Comparison of ENCODE assay signal across 8 cellular contexts in genomic region chr13:41193919-41194824, GRCh38. TPM values are rescaled to one million over a fixed set of nuclear protein-coding genes. Genes with fewer than 3 reads are reported as not detected.
A peak's percentile ranks its signal among the peaks of the same experiment; 100 is the strongest.
DNase-seq lines count a peak whose midpoint lies in the region; ATAC-seq and TF ChIP-seq lines count a peak whose summit lies in the region.

Gene KBTBD7, minus strand, starts transcription at chr13:41194569. Its CDS starts 312 bp downstream, at chr13:41194257.

- peak within 1 kb of the TSS; percentile 85 for H2AFZ ChIP-seq in SU-DHL-6 (ENCODE audit: low read depth, low read length, severe bottlenecking)
- H2AFZ ChIP-seq in osteoblast (ENCODE audit: low read length) = peak within 1 kb of the TSS; percentile 95

- H3K27me3 ChIP-seq in SU-DHL-6 (ENCODE audit: low read length) = no peaks in the 10 kb centered on the region
- H3K27me3 ChIP-seq in osteoblast (ENCODE audit: insufficient read depth, low read length) = no peaks in the 10 kb centered on the region
- H3K27me3 ChIP-seq in thoracic aorta (replicated peaks; ENCODE audit: insufficient read depth) = no peaks in the 10 kb centered on the region

- H3K4me3 ChIP-seq in GM12875 (ENCODE audit: low read depth, low read length) (peak within 1 kb of the TSS; percentile 69), SU-DHL-6 (ENCODE audit: insufficient read depth, low read length, poor library complexity, severe bottlenecking) (peak within 1 kb of the TSS; percentile 66), osteoblast (ENCODE audit: insufficient read depth, low read length) (peak within 1 kb of the TSS; percentile 69), thoracic aorta (peak within 1 kb of the TSS; percentile 71)

- peak within 1 kb of the TSS; percentile 65 for H3K9ac ChIP-seq in SU-DHL-6 (ENCODE audit: low read length)

- H3K79me2 ChIP-seq in SU-DHL-6 (ENCODE audit: insufficient read depth, low read length) = no peaks in the 10 kb centered on the region
- H3K79me2 ChIP-seq in osteoblast (ENCODE audit: insufficient read depth, low read length) = peaks cover 9% of the 10 kb centered on the region

- peaks cover 25% of the 10 kb centered on the region for H3K4me1 Mint-ChIP-seq in activated naive CD8-positive, alpha-beta T cell treated with anti-CD3 and anti-CD28 coated beads, Interleukin-2, amount 10 ng/mL, durations not matched to agents 7 days and 5 days

- H3K27ac ChIP-seq in SU-DHL-6 (ENCODE audit: low read depth, low read length) (peak within 1 kb of the TSS; percentile 37), osteoblast (ENCODE audit: low read depth, low read length) (peak within 1 kb of the TSS; percentile 88), thoracic aorta (peak within 1 kb of the TSS; percentile 57 to 82)

- peaks cover 18% of the 10 kb centered on the region for H3K36me3 ChIP-seq in SU-DHL-6 (ENCODE audit: low read length)
- H3K36me3 ChIP-seq in osteoblast (ENCODE audit: insufficient read depth, low read length) = no peaks in the 10 kb centered on the region
- no peaks in the 10 kb centered on the region for H3K36me3 ChIP-seq in thoracic aorta

- POLR2A ChIA-PET in activated naive CD8-positive, alpha-beta T cell treated with anti-CD3 and anti-CD28 coated beads, Interleukin-2, amount 10 ng/mL, durations not matched to agents 7 days and 5 days (lab: Charles Lee) = interaction anchor here (0.6 to 1.0 kb wide), 4 partner anchors 62 to 135 kb away, joined by 3 to 5 read pairs (median 4); partner anchors contain the start of gene KBTBD6

- no peaks in the 10 kb centered on the region for H3K9me2 ChIP-seq in SU-DHL-6 (replicated peaks; ENCODE audit: insufficient read depth, low read length)

- H4K20me1 ChIP-seq in SU-DHL-6 (ENCODE audit: low read depth, low read length) (no peaks in the 10 kb centered on the region), osteoblast (ENCODE audit: insufficient read depth, low read length) (no peaks in the 10 kb centered on the region)

- DNase-seq in NCI-H1417 (lab: John Stamatoyannopoulos, UW) (peak; percentile 88 to 92 (median 88)), head of caudate nucleus (peak; percentile 87 to 99 (median 96)), osteoblast (ENCODE audit: insufficient read length, low spot score, missing footprints) (peak; percentile 97), thoracic aorta (ENCODE audit: low spot score) (peak; percentile 80)
- peak; percentile 91 for DNase-seq in activated naive CD8-positive, alpha-beta T cell treated with anti-CD3 and anti-CD28 coated beads, Interleukin-2, amount 10 ng/mL, durations not matched to agents 7 days and 5 days

- H3K4me1 ChIP-seq in osteoblast (ENCODE audit: insufficient read depth, low read length) = peaks cover 3% of the 10 kb centered on the region
- H3K4me1 ChIP-seq in thoracic aorta (ENCODE audit: control insufficient read depth in 1 of 2, low read depth in 2 of 2) = peaks cover 4 to 26% of the 10 kb centered on the region in 2 donors

- peak within 1 kb of the TSS; percentile 95 for H3K4me3 Mint-ChIP-seq in activated naive CD8-positive, alpha-beta T cell treated with anti-CD3 and anti-CD28 coated beads, Interleukin-2, amount 10 ng/mL, durations not matched to agents 7 days and 5 days

- peaks cover 38% of the 10 kb centered on the region for H3K36me3 Mint-ChIP-seq in activated naive CD8-positive, alpha-beta T cell treated with anti-CD3 and anti-CD28 coated beads, Interleukin-2, amount 10 ng/mL, durations not matched to agents 7 days and 5 days

- peak within 1 kb of the TSS; percentile 65 for H3K4me2 ChIP-seq in SU-DHL-6 (ENCODE audit: low read depth, low read length, poor library complexity, severe bottlenecking)
- H3K4me2 ChIP-seq in osteoblast (ENCODE audit: insufficient read depth, low read length) = peak within 1 kb of the TSS; percentile 87

- peak; percentile 97 for ATAC-seq in HG02763 (IDR thresholded peaks at IDR 0.05; ENCODE audit: unreplicated experiment)
- ATAC-seq in activated naive CD8-positive, alpha-beta T cell treated with anti-CD3 and anti-CD28 coated beads, Interleukin-2, amount 10 ng/mL, durations not matched to agents 7 days and 5 days (ENCODE audit: low read depth) = peak; percentile 98
- peak; percentile 83 for ATAC-seq in thoracic aorta (ENCODE audit: insufficient number of reproducible peaks, low FRiP score, low read depth)

- peaks cover 12% of the 10 kb centered on the region for H3F3A ChIP-seq in SU-DHL-6 (ENCODE audit: insufficient read depth)

- peaks cover 9% of the 10 kb centered on the region for H3K9me3 Mint-ChIP-seq in activated naive CD8-positive, alpha-beta T cell treated with anti-CD3 and anti-CD28 coated beads, Interleukin-2, amount 10 ng/mL, durations not matched to agents 7 days and 5 days

- H3K27me3 Mint-ChIP-seq in activated naive CD8-positive, alpha-beta T cell treated with anti-CD3 and anti-CD28 coated beads, Interleukin-2, amount 10 ng/mL, durations not matched to agents 7 days and 5 days = no peaks in the 10 kb centered on the region

- peak within 1 kb of the TSS; percentile 89 for H3K27ac Mint-ChIP-seq in activated naive CD8-positive, alpha-beta T cell treated with anti-CD3 and anti-CD28 coated beads, Interleukin-2, amount 10 ng/mL, durations not matched to agents 7 days and 5 days

- intact Hi-C loops in head of caudate nucleus (cut with DNase I) = loop anchor here (1.0 to 5.0 kb wide), 3 partner anchors 62 to 132 kb away; partner anchors contain the start of genes KBTBD6, MTRF1 and WBP4

- H3K9me3 ChIP-seq in SU-DHL-6 (ENCODE audit: insufficient read depth, low read length) (peaks cover 9% of the 10 kb centered on the region; the same call in 1 of the 2 replicates), osteoblast (ENCODE audit: low read depth, low read length) (no peaks in the 10 kb centered on the region), thoracic aorta (no peaks in the 10 kb centered on the region)

- TF ChIP-seq CTCF in GM12875 (IDR thresholded peaks at IDR 0.05; ENCODE audit: borderline replicate concordance, insufficient read depth, low read depth, low read length) (no peak), SU-DHL-6 (IDR thresholded peaks at IDR 0.05; ENCODE audit: insufficient read depth, low read length, poor library complexity, severe bottlenecking) (no peak), osteoblast (IDR thresholded peaks at IDR 0.05; ENCODE audit: extremely low read depth, low read depth, low read length) (no peak), thoracic aorta (IDR thresholded peaks at IDR 0.05) (peak; percentile 32)

RNA-seq across cellular contexts. Expression of gene KBTBD7, which starts in this region (rescaled TPM):
- total RNA-seq in activated naive CD8-positive, alpha-beta T cell treated with anti-CD3 and anti-CD28 coated beads, Interleukin-2, amount 10 ng/mL, durations not matched to agents 7 days and 5 days = 1 to 10 TPM; 8.8 to 9.4 TPM
- total RNA-seq in osteoblast = 5.4 and 5.6 TPM in 2 replicates
- 1 to 10 TPM; 6.1 to 6.2 TPM for total RNA-seq in thoracic aorta

Comparison
In these comparisons a context has a peak if more than half of its experiments do, and no peak if none do; other contexts are left out.
1. Peak in every context shown above with its lines: DNase-seq, ATAC-seq, H3K4me3 ChIP-seq and H3K27ac ChIP-seq.
2. H3K27ac ChIP-seq: peak in every context shown above with its lines; median percentile 88 in osteoblast; 70 in thoracic aorta; 37 in SU-DHL-6.